Comparison of ENCODE assay signal across 12 cellular contexts in the genomic region with DNA sequence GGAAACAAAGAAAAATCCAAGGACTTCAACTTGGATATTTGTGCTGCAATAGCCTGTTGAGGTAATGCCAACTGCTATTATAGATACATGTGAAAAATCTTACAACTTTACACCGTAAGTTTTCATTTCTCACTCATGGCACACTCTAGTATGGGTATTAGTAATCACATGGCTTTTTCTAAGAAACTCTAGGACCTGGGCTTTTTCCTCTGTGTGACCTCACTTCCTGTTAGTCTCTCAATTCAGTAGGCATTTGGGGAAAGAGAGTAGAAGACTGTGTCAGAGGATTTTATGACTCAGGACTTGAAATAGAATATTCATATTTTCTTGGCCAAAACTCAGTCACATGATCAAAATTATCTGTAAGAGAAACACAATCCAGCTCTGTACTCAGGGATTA.
DNase-seq lines count a peak whose midpoint lies in the region; ATAC-seq lines count a peak whose summit lies in the region.
"Had no signal": no experiment of that assay in that cellular context is flagged by ENCODE, and none has a peak within 500 bp of the region (broad histone marks: within the 10 kb centered on the region; RNA-seq: fewer than 3 reads in every experiment).

No MANE protein-coding gene starts in this region.

- H3K4me1 Mint-ChIP-seq in stimulated activated naive CD8-positive, alpha-beta T cell treated with anti-CD3 and anti-CD28 coated beads, Interleukin-15, amount 100 ng/mL, for 72 hours = no peaks in the 10 kb centered on the region
- no peaks in the 10 kb centered on the region for H3K4me1 Mint-ChIP-seq in activated T-helper 17 cell treated with anti-CD3 and anti-CD28 coated beads, Interleukin-2, amount 50 U/mL, for 72 hours
- H3K4me1 Mint-ChIP-seq: B cell, H9 had no signal

- H3K27me3 Mint-ChIP-seq in stimulated activated naive CD8-positive, alpha-beta T cell treated with anti-CD3 and anti-CD28 coated beads, Interleukin-15, amount 100 ng/mL, for 72 hours = no peaks in the 10 kb centered on the region
- no peaks in the 10 kb centered on the region for H3K27me3 Mint-ChIP-seq in activated T-helper 17 cell treated with anti-CD3 and anti-CD28 coated beads, Interleukin-2, amount 50 U/mL, for 72 hours
- H3K27me3 Mint-ChIP-seq: B cell had no signal

- H3K27ac Mint-ChIP-seq in stimulated activated naive CD8-positive, alpha-beta T cell treated with anti-CD3 and anti-CD28 coated beads, Interleukin-15, amount 100 ng/mL, for 72 hours = no peak overlapping the region
- H3K27ac Mint-ChIP-seq in activated T-helper 17 cell treated with anti-CD3 and anti-CD28 coated beads, Interleukin-2, amount 50 U/mL, for 72 hours = no peak overlapping the region
- H3K27ac Mint-ChIP-seq: B cell; CD8-positive, alpha-beta T cell; H9 had no signal

- peaks cover 8 to 20% of the 10 kb centered on the region in 2 donors for H3K9me3 Mint-ChIP-seq in stimulated activated naive CD8-positive, alpha-beta T cell treated with anti-CD3 and anti-CD28 coated beads, Interleukin-15, amount 100 ng/mL, for 72 hours
- peaks cover 7% of the 10 kb centered on the region for H3K9me3 Mint-ChIP-seq in activated T-helper 17 cell treated with anti-CD3 and anti-CD28 coated beads, Interleukin-2, amount 50 U/mL, for 72 hours

- H3K4me3 Mint-ChIP-seq in stimulated activated naive CD8-positive, alpha-beta T cell treated with anti-CD3 and anti-CD28 coated beads, Interleukin-15, amount 100 ng/mL, for 72 hours = no peak overlapping the region
- H3K4me3 Mint-ChIP-seq in activated T-helper 17 cell treated with anti-CD3 and anti-CD28 coated beads, Interleukin-2, amount 50 U/mL, for 72 hours = no peak overlapping the region
- H3K4me3 Mint-ChIP-seq: B cell; CD8-positive, alpha-beta T cell; H9 had no signal

- DNase-seq in stimulated activated naive CD8-positive, alpha-beta T cell treated with anti-CD3 and anti-CD28 coated beads, Interleukin-15, amount 100 ng/mL, for 72 hours = no peak
- no peak for DNase-seq in stimulated activated naive CD8-positive, alpha-beta T cell treated with anti-CD3 and anti-CD28 coated beads, Interleukin-15, Interleukin-2, amounts not matched to agents 100 U/mL and 50 U/mL, for 24 hours
- DNase-seq in MV-4-11 (lab: John Stamatoyannopoulos, UW) (peak; percentile 0), NCI-H2107 treated with DMSO at 0.1 percent for 48 hours (lab: John Stamatoyannopoulos, UW; ENCODE audit: unreplicated experiment) (no peak)
- DNase-seq: CD8-positive, alpha-beta T cell; H9; IMR-90; KBM-7 had no signal

- peak; percentile 48 for ATAC-seq in stimulated activated naive CD8-positive, alpha-beta T cell treated with anti-CD3 and anti-CD28 coated beads, Interleukin-15, amount 100 ng/mL, for 72 hours
- no peak for ATAC-seq in stimulated activated naive CD8-positive, alpha-beta T cell treated with anti-CD3 and anti-CD28 coated beads, Interleukin-15, Interleukin-2, amounts not matched to agents 100 U/mL and 50 U/mL, for 24 hours
- peak; percentile 71 for ATAC-seq in activated T-helper 17 cell treated with anti-CD3 and anti-CD28 coated beads, Interleukin-2, amount 50 U/mL, for 72 hours (replicated peaks)
- ATAC-seq in GM19351 (IDR thresholded peaks at IDR 0.05; ENCODE audit: unreplicated experiment) (no peak), GM19467 (IDR thresholded peaks at IDR 0.05; ENCODE audit: unreplicated experiment) (no peak)
- ATAC-seq: CD8-positive, alpha-beta T cell had no signal

- no peaks in the 10 kb centered on the region for H3K36me3 Mint-ChIP-seq in activated T-helper 17 cell treated with anti-CD3 and anti-CD28 coated beads, Interleukin-2, amount 50 U/mL, for 72 hours (ENCODE audit: low read depth)
- H3K36me3 Mint-ChIP-seq: CD8-positive, alpha-beta T cell had no signal

Comparison
In these comparisons a context has a peak if more than half of its experiments do, and no peak if none do; other contexts are left out.
1. ATAC-seq: peak in stimulated activated naive CD8-positive, alpha-beta T cell treated with anti-CD3 and anti-CD28 coated beads, Interleukin-15, amount 100 ng/mL, for 72 hours (single experiment) and activated T-helper 17 cell treated with anti-CD3 and anti-CD28 coated beads, Interleukin-2, amount 50 U/mL, for 72 hours (single experiment); none in stimulated activated naive CD8-positive, alpha-beta T cell treated with anti-CD3 and anti-CD28 coated beads, Interleukin-15, Interleukin-2, amounts not matched to agents 100 U/mL and 50 U/mL, for 24 hours (single experiment), GM19351 (single experiment) and GM19467 (single experiment).